30 cellular contexts compared by ENCODE assay signal in genomic region chr11:57487021-57487778, GRCh38. TPM values are rescaled to one million over a fixed set of nuclear protein-coding genes. Genes with fewer than 3 reads are reported as not detected.
"Had no signal": no experiment of that assay in that cellular context is flagged by ENCODE, and none has a peak within 500 bp of the region (broad histone marks: within the 10 kb centered on the region; RNA-seq: fewer than 3 reads in every experiment).

No MANE protein-coding gene starts in this region.

- DNase-seq: activated CD4-positive, alpha-beta memory T cell treated with anti-CD3 and anti-CD28 coated beads for 36 hours; activated CD4-positive, alpha-beta T cell treated with anti-CD3 and anti-CD28 coated beads, Interleukin-2, amount 50 U/mL, for 1 hour; activated effector memory CD4-positive, alpha-beta T cell treated with anti-CD3 and anti-CD28 coated beads, Interleukin-2, amount 50 U/mL, for 16 hours; activated naive CD4-positive, alpha-beta T cell; activated naive CD4-positive, alpha-beta T cell treated with anti-CD3 and anti-CD28 coated beads, Interleukin-2, amount 50 U/mL, for 16 hours; activated naive CD8-positive, alpha-beta T cell treated with anti-CD3 and anti-CD28 coated beads for 36 hours; activated T-cell treated with anti-CD3 and anti-CD28 coated beads, Interleukin-2, amount 50 U/mL, for 1 hour; activated T-cell treated with anti-CD3 and anti-CD28 coated beads, Interleukin-2, amount 50 U/mL, for 72 hours; adrenal gland; NCI-H1105; NCI-H1417 treated with DMSO at 0.1 percent for 48 hours; NCI-H187 treated with DMSO at 0.1 percent for 48 hours; NCI-H2081; NCI-H226; NCI-H446 treated with DMSO at 0.1 percent for 48 hours; NCI-H524; SHP77 treated with DMSO at 0.1 percent for 48 hours; SK-N-SH had no signal

- H3K9ac ChIP-seq: SK-N-SH had no signal

- H3K27ac ChIP-seq: adrenal gland, body of pancreas, breast epithelium, SJSA1 had no signal

- H3K4me1 ChIP-seq: SJSA1 had no signal

- H3K9me3 Mint-ChIP-seq: activated CD4-positive, alpha-beta memory T cell treated with anti-CD3 and anti-CD28 coated beads for 36 hours; activated naive CD8-positive, alpha-beta T cell treated with anti-CD3 and anti-CD28 coated beads for 36 hours; activated T-cell treated with anti-CD3 and anti-CD28 coated beads, Interleukin-2, amount 50 U/mL, for 72 hours; activated T-helper 17 cell treated with anti-CD3 and anti-CD28 coated beads, Interleukin-2, amount 50 U/mL, for 72 hours; T-helper 1 cell treated with Interleukin-12 subunit alpha and Interleukin-12 subunit beta and Interleukin-4 antibody, amounts not matched to agents 30 μg/mL and 1 μg/mL, for 36 hours; T-helper 2 cell treated with Interferon-gamma antibody and Interleukin-4, amounts not matched to agents 5 μg/mL and 100 μg/mL, for 36 hours had no signal

- H3K4me3 ChIP-seq: adrenal gland, body of pancreas, breast epithelium, SJSA1 had no signal

- H3K27ac Mint-ChIP-seq: activated CD4-positive, alpha-beta memory T cell treated with anti-CD3 and anti-CD28 coated beads for 36 hours; activated naive CD8-positive, alpha-beta T cell treated with anti-CD3 and anti-CD28 coated beads for 36 hours; activated T-cell treated with anti-CD3 and anti-CD28 coated beads, Interleukin-2, amount 50 U/mL, for 72 hours; activated T-helper 17 cell treated with anti-CD3 and anti-CD28 coated beads, Interleukin-2, amount 50 U/mL, for 72 hours; T-helper 1 cell treated with Interleukin-12 subunit alpha and Interleukin-12 subunit beta and Interleukin-4 antibody, amounts not matched to agents 30 μg/mL and 1 μg/mL, for 36 hours; T-helper 2 cell treated with Interferon-gamma antibody and Interleukin-4, amounts not matched to agents 5 μg/mL and 100 μg/mL, for 36 hours had no signal

- H3K27me3 ChIP-seq: adrenal gland, body of pancreas had no signal

- H3K4me2 ChIP-seq: SK-N-SH had no signal

- H3K4me3 Mint-ChIP-seq: activated CD4-positive, alpha-beta memory T cell treated with anti-CD3 and anti-CD28 coated beads for 36 hours; activated naive CD8-positive, alpha-beta T cell treated with anti-CD3 and anti-CD28 coated beads for 36 hours; activated T-cell treated with anti-CD3 and anti-CD28 coated beads, Interleukin-2, amount 50 U/mL, for 72 hours; activated T-helper 17 cell treated with anti-CD3 and anti-CD28 coated beads, Interleukin-2, amount 50 U/mL, for 72 hours; T-helper 1 cell treated with Interleukin-12 subunit alpha and Interleukin-12 subunit beta and Interleukin-4 antibody, amounts not matched to agents 30 μg/mL and 1 μg/mL, for 36 hours; T-helper 2 cell treated with Interferon-gamma antibody and Interleukin-4, amounts not matched to agents 5 μg/mL and 100 μg/mL, for 36 hours had no signal

- H3K36me3 ChIP-seq: breast epithelium, SJSA1 had no signal

- H3K4me1 Mint-ChIP-seq: activated T-helper 17 cell treated with anti-CD3 and anti-CD28 coated beads, Interleukin-2, amount 50 U/mL, for 72 hours had no signal

- H3K9me3 ChIP-seq: adrenal gland, body of pancreas, breast epithelium, SJSA1, SK-N-SH had no signal

- ATAC-seq: activated T-cell treated with anti-CD3 and anti-CD28 coated beads, Interleukin-2, amount 50 U/mL, for 72 hours; activated T-helper 17 cell treated with anti-CD3 and anti-CD28 coated beads, Interleukin-2, amount 50 U/mL, for 72 hours; body of pancreas; Panc1 had no signal

RNA-seq across cellular contexts. Expression of gene RTN4RL2, which starts 26.9 kb away (rescaled TPM):
- total RNA-seq: SJSA1 had no signal

RNA-seq across cellular contexts. Expression of gene SMTNL1, which starts 50.2 kb away (rescaled TPM):
- total RNA-seq: activated CD4-positive, alpha-beta memory T cell treated with anti-CD3 and anti-CD28 coated beads for 36 hours; activated CD8-positive, alpha-beta memory T cell treated with anti-CD3 and anti-CD28 coated beads for 36 hours; activated naive CD8-positive, alpha-beta T cell treated with anti-CD3 and anti-CD28 coated beads for 36 hours; activated T-cell treated with anti-CD3 and anti-CD28 coated beads, Interleukin-2, amount 50 U/mL, for 72 hours; activated T-helper 17 cell treated with anti-CD3 and anti-CD28 coated beads, Interleukin-2, amount 50 U/mL, for 72 hours; astrocyte; body of pancreas; breast epithelium; cardiac septum; M059J; RPMI7951; SJSA1 had no signal
